10 cellular contexts compared by ENCODE assay signal in genomic region chr15:99707481-99708270, GRCh38.
A peak's percentile ranks its signal among the peaks of the same experiment; 100 is the strongest.
DNase-seq lines count a peak whose midpoint lies in the region; ATAC-seq and TF ChIP-seq lines count a peak whose summit lies in the region.
"Had no signal": no experiment of that assay in that cellular context is flagged by ENCODE, and none has a peak within 500 bp of the region (broad histone marks: within the 10 kb centered on the region; RNA-seq: fewer than 3 reads in every experiment).

No MANE protein-coding gene starts in this region.

- H3K27me3 Mint-ChIP-seq in T-helper 2 cell treated with Interferon-gamma antibody and Interleukin-4, amounts not matched to agents 5 μg/mL and 100 μg/mL, for 36 hours (ENCODE audit: low read depth), result no peaks in the 10 kb centered on the region
- H3K27me3 Mint-ChIP-seq in stimulated activated memory B cell treated with anti-CD40 and anti-IgM and Interleukin-4, amounts not matched to agents 10 μg/mL and 1 μg/mL and 100 μg/mL, for 72 hours, result no peaks in the 10 kb centered on the region

- DNase-seq in T-helper 2 cell treated with Interferon-gamma antibody and Interleukin-4, amounts not matched to agents 5 μg/mL and 100 μg/mL, for 36 hours (ENCODE audit: low spot score), result peak; percentile 49
- DNase-seq in fibroblast of mammary gland (ENCODE audit: low read depth) (peak; percentile 93), NCI-H524 treated with DMSO at 0.1 percent for 48 hours (lab: John Stamatoyannopoulos, UW) (no peak)
- DNase-seq: cortex of kidney, SHP77 had no signal

- no peaks in the 10 kb centered on the region for H3K9me3 Mint-ChIP-seq in T-helper 2 cell treated with Interferon-gamma antibody and Interleukin-4, amounts not matched to agents 5 μg/mL and 100 μg/mL, for 36 hours
- H3K9me3 Mint-ChIP-seq in stimulated activated memory B cell treated with anti-CD40 and anti-IgM and Interleukin-4, amounts not matched to agents 10 μg/mL and 1 μg/mL and 100 μg/mL, for 72 hours, result no peaks in the 10 kb centered on the region
- H3K9me3 Mint-ChIP-seq: neural crest cell had no signal

- peaks cover 36% of the 10 kb centered on the region for H3K4me1 Mint-ChIP-seq in T-helper 2 cell treated with Interferon-gamma antibody and Interleukin-4, amounts not matched to agents 5 μg/mL and 100 μg/mL, for 36 hours (ENCODE audit: low read depth)
- H3K4me1 Mint-ChIP-seq in stimulated activated memory B cell treated with anti-CD40 and anti-IgM and Interleukin-4, amounts not matched to agents 10 μg/mL and 1 μg/mL and 100 μg/mL, for 72 hours, result peaks cover 32% of the 10 kb centered on the region

- ATAC-seq in GM19324 (IDR thresholded peaks at IDR 0.05; ENCODE audit: low FRiP score, unreplicated experiment) (peak; percentile 44), GM19452 (IDR thresholded peaks at IDR 0.05; ENCODE audit: unreplicated experiment) (no peak), HG03457 (IDR thresholded peaks at IDR 0.05; ENCODE audit: unreplicated experiment) (no peak)
- ATAC-seq in stimulated activated memory B cell treated with anti-CD40 and anti-IgM and Interleukin-4, amounts not matched to agents 10 μg/mL and 1 μg/mL and 100 μg/mL, for 72 hours, result no peak

- peak overlapping the region; percentile 71 for H3K27ac Mint-ChIP-seq in T-helper 2 cell treated with Interferon-gamma antibody and Interleukin-4, amounts not matched to agents 5 μg/mL and 100 μg/mL, for 36 hours
- H3K27ac Mint-ChIP-seq in stimulated activated memory B cell treated with anti-CD40 and anti-IgM and Interleukin-4, amounts not matched to agents 10 μg/mL and 1 μg/mL and 100 μg/mL, for 72 hours, result peak overlapping the region; percentile 67

- H3K4me3 Mint-ChIP-seq in T-helper 2 cell treated with Interferon-gamma antibody and Interleukin-4, amounts not matched to agents 5 μg/mL and 100 μg/mL, for 36 hours, result peak overlapping the region; percentile 81
- H3K4me3 Mint-ChIP-seq in stimulated activated memory B cell treated with anti-CD40 and anti-IgM and Interleukin-4, amounts not matched to agents 10 μg/mL and 1 μg/mL and 100 μg/mL, for 72 hours, result no peak overlapping the region
- H3K4me3 Mint-ChIP-seq: neural crest cell had no signal

- H3K4me3 ChIP-seq in fibroblast of mammary gland (ENCODE audit: control insufficient read depth, low read depth, low read length), result peak overlapping the region; percentile 20

- peaks cover 21% of the 10 kb centered on the region for H3K36me3 Mint-ChIP-seq in T-helper 2 cell treated with Interferon-gamma antibody and Interleukin-4, amounts not matched to agents 5 μg/mL and 100 μg/mL, for 36 hours (ENCODE audit: low read depth)
- peaks cover 44% of the 10 kb centered on the region for H3K36me3 Mint-ChIP-seq in stimulated activated memory B cell treated with anti-CD40 and anti-IgM and Interleukin-4, amounts not matched to agents 10 μg/mL and 1 μg/mL and 100 μg/mL, for 72 hours

- TF ChIP-seq CTCF in fibroblast of mammary gland (conservative IDR thresholded peaks at IDR 0.05; ENCODE audit: control insufficient read depth, insufficient read depth, low read depth, low read length), result no peak
